9 cellular contexts compared by ENCODE assay signal in the genomic region with DNA sequence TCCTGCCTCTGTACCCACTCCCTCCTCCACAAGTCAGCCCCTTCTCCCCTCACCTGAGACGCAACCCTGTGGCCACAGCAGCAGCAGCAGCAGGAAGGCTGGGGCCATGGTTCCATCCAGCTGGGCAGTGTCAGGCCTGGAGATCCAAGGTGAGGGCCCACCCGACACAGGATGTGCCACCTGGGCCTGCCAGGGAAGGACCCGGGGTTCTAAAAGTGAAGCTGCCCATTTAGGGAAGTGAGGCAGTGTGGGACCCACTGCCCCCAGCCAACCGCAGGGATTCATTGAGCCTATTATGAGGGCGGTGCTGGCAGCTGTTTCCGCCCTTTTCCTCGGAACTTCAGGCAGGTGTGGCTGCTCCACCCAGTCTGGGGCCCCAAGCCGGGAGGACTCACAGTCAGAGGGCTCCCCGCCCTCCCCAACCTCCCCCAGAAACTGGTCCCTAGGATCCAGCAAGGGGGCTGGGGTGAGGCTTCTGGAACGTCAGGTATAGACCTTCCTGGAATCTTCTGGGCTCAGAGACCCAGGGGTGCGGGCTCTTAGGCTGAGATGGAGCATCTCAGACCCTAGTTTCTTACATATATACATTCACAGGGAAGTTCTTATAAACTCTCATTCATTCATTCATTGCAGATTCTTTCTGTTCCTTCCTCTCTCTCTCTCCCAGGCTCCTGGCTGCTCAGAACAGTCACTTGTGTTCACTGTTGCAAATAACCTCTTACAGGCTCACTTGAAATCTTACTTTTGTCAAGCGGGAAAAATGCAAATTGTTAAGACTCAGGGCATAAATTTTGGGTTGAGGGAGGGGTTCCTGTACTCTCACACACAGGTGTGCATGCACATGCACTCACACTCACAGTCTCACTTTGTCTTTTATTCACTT. TPM values are rescaled to one million over a fixed set of nuclear protein-coding genes. Genes with fewer than 3 reads are reported as not detected.
DNase-seq lines count a peak whose midpoint lies in the region; ATAC-seq and TF ChIP-seq lines count a peak whose summit lies in the region.
"Had no signal": no experiment of that assay in that cellular context is flagged by ENCODE, and none has a peak within 500 bp of the region (broad histone marks: within the 10 kb centered on the region; RNA-seq: fewer than 3 reads in every experiment).

Gene TREML2, minus strand, starts transcription at position 249 of the 883 bp plus-strand sequence. Its CDS starts 141 bp downstream, at position 108.

- intact Hi-C loops in right lobe of liver (cut with DNase I) (no loop called here), gastrocnemius medialis (cut with DNase I; ENCODE audit: low total_unique reads) (no loop called here)

- ATAC-seq in HG02884 (IDR thresholded peaks at IDR 0.05; ENCODE audit: unreplicated experiment) (peak; percentile 31), right lobe of liver (peak; percentile 37 to 48 (median 44)), gastrocnemius medialis (no peak)

- POLR2A ChIA-PET in CD8-positive, alpha-beta memory T cell (lab: Charles Lee), result interaction anchor here (1.0 to 1.1 kb wide), 2 partner anchors 98 to 133 kb away, joined by 3 to 5 read pairs; no protein-coding TSS in a partner anchor

- H3K9me3 Mint-ChIP-seq in CD8-positive, alpha-beta memory T cell, result no peaks in the 10 kb centered on the region
- H3K9me3 Mint-ChIP-seq: nephron had no signal

- peaks cover 49% of the 10 kb centered on the region for H3K4me1 ChIP-seq in CD8-positive, alpha-beta memory T cell (ENCODE audit: insufficient read depth, low read length)
- H3K4me1 ChIP-seq in right lobe of liver (no peaks in the 10 kb centered on the region), gastrocnemius medialis (no peaks in the 10 kb centered on the region)

- no peaks in the 10 kb centered on the region for H3K36me3 ChIP-seq in CD8-positive, alpha-beta memory T cell (ENCODE audit: insufficient read depth, low read length)
- H3K36me3 ChIP-seq in right lobe of liver, result no peaks in the 10 kb centered on the region
- no peaks in the 10 kb centered on the region for H3K36me3 ChIP-seq in gastrocnemius medialis

- peak in 1 of 5 donors; percentile 7 for DNase-seq in CD8-positive, alpha-beta memory T cell
- DNase-seq in activated CD4-positive, alpha-beta T cell treated with anti-CD3 and anti-CD28 coated beads, Interleukin-2, amount 50 U/mL, for 1 hour, result peak; percentile 11
- DNase-seq in right lobe of liver (peak in 2 of 3 donors; percentile 35 to 62), gastrocnemius medialis (no peak), NCI-H526 treated with DMSO at 0.1 percent for 48 hours (lab: John Stamatoyannopoulos, UW) (no peak), DMS79 treated with DMSO at 0.1 percent for 48 hours (lab: John Stamatoyannopoulos, UW) (no peak), AG08395 (ENCODE audit: low spot score) (no peak)

- H3K4me3 ChIP-seq in CD8-positive, alpha-beta memory T cell (ENCODE audit: low read length), result peak within 1 kb of the TSS; percentile 38
- H3K4me3 ChIP-seq in right lobe of liver, result no peak within 1 kb of the TSS
- no peak within 1 kb of the TSS for H3K4me3 ChIP-seq in gastrocnemius medialis

- no peaks in the 10 kb centered on the region for H3K9me3 ChIP-seq in CD8-positive, alpha-beta memory T cell (ENCODE audit: low read length)
- no peaks in the 10 kb centered on the region for H3K9me3 ChIP-seq in right lobe of liver
- H3K9me3 ChIP-seq in gastrocnemius medialis, result no peaks in the 10 kb centered on the region

- 50% methylated on average over 2 of the region's 12 CpGs for WGBS in right lobe of liver (ENCODE audit: insufficient coverage, low coverage, low lambda C conversion rate, missing lambda C conversion rate)

- no peaks in the 10 kb centered on the region for H3K27me3 ChIP-seq in CD8-positive, alpha-beta memory T cell (ENCODE audit: insufficient read depth, low read length, poor library complexity, severe bottlenecking)
- H3K27me3 ChIP-seq in right lobe of liver (no peaks in the 10 kb centered on the region), gastrocnemius medialis (peaks cover 0 to 8% (median 0%) of the 10 kb centered on the region in 3 donors)

- H3K4me1 Mint-ChIP-seq in CD8-positive, alpha-beta memory T cell, result peaks cover 47 to 64% (median 55%) of the 10 kb centered on the region in 3 donors

- CTCF ChIA-PET in CD8-positive, alpha-beta memory T cell (lab: Charles Lee), result interaction anchor here (0.9 to 1.4 kb wide), 3 partner anchors 11 to 77 kb away, joined by 3 to 5 read pairs (median 3); no protein-coding TSS in a partner anchor

- H3K27ac ChIP-seq in CD8-positive, alpha-beta memory T cell (ENCODE audit: low read depth, low read length), result peak within 1 kb of the TSS; percentile 71
- H3K27ac ChIP-seq in right lobe of liver, result peak within 1 kb of the TSS; percentile 4 to 43 (median 28)
- no peak within 1 kb of the TSS for H3K27ac ChIP-seq in gastrocnemius medialis

- peak within 1 kb of the TSS; percentile 51 to 90 (median 71) for H3K4me3 Mint-ChIP-seq in CD8-positive, alpha-beta memory T cell
- H3K4me3 Mint-ChIP-seq: nephron had no signal

- TF ChIP-seq POLR2A in right lobe of liver (IDR thresholded peaks at IDR 0.05) (no peak), gastrocnemius medialis (IDR thresholded peaks at IDR 0.05) (no peak)

- H3K36me3 Mint-ChIP-seq in CD8-positive, alpha-beta memory T cell, result no peaks in the 10 kb centered on the region

- no peaks in the 10 kb centered on the region for H3K27me3 Mint-ChIP-seq in CD8-positive, alpha-beta memory T cell

- no peak for TF ChIP-seq CTCF in right lobe of liver (IDR thresholded peaks at IDR 0.05)
- no peak for TF ChIP-seq CTCF in gastrocnemius medialis (IDR thresholded peaks at IDR 0.05 in 4 of 5, conservative IDR thresholded peaks at IDR 0.05 in 1 of 5)

- H3K27ac Mint-ChIP-seq in CD8-positive, alpha-beta memory T cell, result peak within 1 kb of the TSS; percentile 92 to 99 (median 98)
- H3K27ac Mint-ChIP-seq: nephron had no signal

- in situ Hi-C loops in gastrocnemius medialis (cut with MboI; ENCODE audit: low sequenced_read_pairs in 4 of 4), result no loop called here

RNA-seq across cellular contexts. Expression of gene TREML2, which starts in this region (rescaled TPM):
- total RNA-seq in CD8-positive, alpha-beta memory T cell, result 1 to 10 TPM in 1 of 2 experiments, under 1 TPM in 1; 0.95 to 1.2 TPM
- polyA plus RNA-seq in CD8-positive, alpha-beta memory T cell, result 1.4 TPM
- under 1 TPM in 4 of 6 experiments, not detected in 2; 0.06 to 0.20 (median 0.12) TPM for total RNA-seq in right lobe of liver
- total RNA-seq in gastrocnemius medialis, result under 1 TPM in 2 of 4 donors, not detected in 2; 0.09 to 0.10 TPM

Comparison
In these comparisons a context has a peak if more than half of its experiments do, and no peak if none do; other contexts are left out.
1. Peak in DNase-seq, ATAC-seq and H3K27ac ChIP-seq in right lobe of liver; RNA of the gene not detected or under 1 TPM.